8 cellular contexts compared by ENCODE assay signal in the genomic region with DNA sequence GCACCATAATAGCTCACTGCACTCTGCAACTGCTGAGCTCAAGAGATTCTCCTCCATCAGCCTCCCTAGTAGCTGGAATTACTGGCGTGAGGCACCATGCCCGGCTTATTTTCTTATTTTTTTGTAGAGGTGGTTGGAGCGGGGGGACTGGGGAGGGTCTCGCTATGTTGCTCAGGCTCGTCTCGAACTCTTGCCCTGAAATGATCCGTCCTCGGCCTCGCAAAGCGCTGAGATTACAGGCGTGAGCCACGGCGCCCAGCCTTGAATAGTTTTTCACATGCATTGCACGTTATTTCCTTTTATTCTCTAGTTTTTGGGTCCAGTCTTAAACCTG. TPM values are rescaled to one million over a fixed set of nuclear protein-coding genes. Genes with fewer than 3 reads are reported as not detected.
A peak's percentile ranks its signal among the peaks of the same experiment; 100 is the strongest.
DNase-seq lines count a peak whose midpoint lies in the region; ATAC-seq and TF ChIP-seq lines count a peak whose summit lies in the region.

No MANE protein-coding gene starts in this region.

- H3F3A ChIP-seq in DOHH2 (ENCODE audit: control insufficient read depth, insufficient read depth): peaks cover 19% of the 10 kb centered on the region

- peak overlapping the region; percentile 57 for H3K27ac ChIP-seq in DOHH2 (ENCODE audit: low read depth, low read length)
- peak overlapping the region; percentile 84 for H3K27ac ChIP-seq in Panc1 (ENCODE audit: low read length)

- CTCF ChIA-PET in Panc1 (lab: Charles Lee): interaction anchor here (0.6 to 1.0 kb wide), 2 partner anchors 17 to 125 kb away, joined by 3 to 6 read pairs; no protein-coding TSS in a partner anchor

- H3K4me2 ChIP-seq in DOHH2 (ENCODE audit: low read length): peak overlapping the region; percentile 75

- TF ChIP-seq CTCF in DOHH2 (IDR thresholded peaks at IDR 0.05; ENCODE audit: low read depth, low read length, poor library complexity, severe bottlenecking): no peak
- no peak for TF ChIP-seq CTCF in Panc1 (IDR thresholded peaks at IDR 0.05)
- no peak for TF ChIP-seq CTCF in progenitor cell of endocrine pancreas (IDR thresholded peaks at IDR 0.05; ENCODE audit: unreplicated experiment)

- H3K9me3 ChIP-seq in DOHH2 (ENCODE audit: control insufficient read depth, insufficient read depth, low read length): no peaks in the 10 kb centered on the region
- no peaks in the 10 kb centered on the region for H3K9me3 ChIP-seq in Panc1 (ENCODE audit: control insufficient read depth, insufficient read depth, low read depth, low read length)

- no peaks in the 10 kb centered on the region for H3K27me3 ChIP-seq in DOHH2 (ENCODE audit: control insufficient read depth, low read length)
- H3K27me3 ChIP-seq in Panc1 (ENCODE audit: control insufficient read depth, insufficient read depth, low read length): no peaks in the 10 kb centered on the region

- H3K4me1 ChIP-seq in DOHH2 (ENCODE audit: control insufficient read depth, low read length): peaks cover 43% of the 10 kb centered on the region
- H3K4me1 ChIP-seq in Panc1 (ENCODE audit: control insufficient read depth, insufficient read depth, low read length): peaks cover 8% of the 10 kb centered on the region

- no peaks in the 10 kb centered on the region for H4K20me1 ChIP-seq in DOHH2 (ENCODE audit: control insufficient read depth, insufficient read depth, low read depth, low read length)

- intact Hi-C loops in Panc1 (cut with micrococcal nuclease; ENCODE audit: unreplicated experiment): no loop called here

- peaks cover 44% of the 10 kb centered on the region for H3K79me2 ChIP-seq in DOHH2 (ENCODE audit: control insufficient read depth, low read length)

- H3K27me3 Mint-ChIP-seq in progenitor cell of endocrine pancreas: no peaks in the 10 kb centered on the region

- in situ Hi-C loops in Panc1 (cut with HindIII; ENCODE audit: low pct_unique_long_range_greater_than_20kb, low sequenced_read_pairs): no loop called here

- no peaks in the 10 kb centered on the region for H3K9me3 Mint-ChIP-seq in progenitor cell of endocrine pancreas (ENCODE audit: low read depth)

- H3K4me1 Mint-ChIP-seq in progenitor cell of endocrine pancreas (ENCODE audit: low read depth): peaks cover 11% of the 10 kb centered on the region

- DNase-seq in Panc1 (ENCODE audit: low read depth, low spot score) (no peak), progenitor cell of endocrine pancreas (ENCODE audit: low spot score, unreplicated experiment) (no peak), hepatic stellate cell (ENCODE audit: low spot score) (no peak), retina (no peak), HPDE6-E6E7 (ENCODE audit: extremely low spot score) (no peak)

- H3K36me3 Mint-ChIP-seq in progenitor cell of endocrine pancreas (ENCODE audit: insufficient read depth): peaks cover 9% of the 10 kb centered on the region

- POLR2A ChIA-PET in Panc1 (lab: Charles Lee): no interaction called here

- no peak; the same call in 1 of the 2 replicates for ATAC-seq in Panc1
- peak; percentile 3 for ATAC-seq in esophagus mucosa
- ATAC-seq in GM21723 (IDR thresholded peaks at IDR 0.05; ENCODE audit: unreplicated experiment): no peak

- peak overlapping the region; percentile 68 for H3K4me3 ChIP-seq in DOHH2 (ENCODE audit: low read length)
- H3K4me3 ChIP-seq in Panc1 (ENCODE audit: low read depth in 2 of 2, low read length in 2 of 2): peak overlapping the region; percentile 77 to 95

- BruUV-seq in Panc1 (replicated peaks; lab: Mats Ljungman, UMichigan): no TSS peak

- peak overlapping the region; percentile 93 for H3K27ac Mint-ChIP-seq in progenitor cell of endocrine pancreas

- H3K9me2 ChIP-seq in DOHH2 (replicated peaks; ENCODE audit: control insufficient read depth, low read length): no peaks in the 10 kb centered on the region

- H3K36me3 ChIP-seq in DOHH2 (ENCODE audit: control insufficient read depth, low read length) (peaks cover 39% of the 10 kb centered on the region), Panc1 (ENCODE audit: control insufficient read depth, insufficient read depth, low read length) (no peaks in the 10 kb centered on the region)

- H3K4me3 Mint-ChIP-seq in progenitor cell of endocrine pancreas (ENCODE audit: low read depth): peak overlapping the region; percentile 99

RNA-seq across cellular contexts. Expression of gene LAMTOR4, which starts 0.5 kb away (rescaled TPM):
- 224 TPM for total RNA-seq in Panc1 (2021; ENCODE audit: unreplicated experiment)
- 308 TPM for polyA plus RNA-seq in Panc1 (2012; ENCODE audit: insufficient read length)
- total RNA-seq in esophagus mucosa: 71.1 TPM
- 106 and 116 TPM in 2 replicates for total RNA-seq in progenitor cell of endocrine pancreas

RNA-seq across cellular contexts. Expression of gene TRAPPC14, which starts 10.3 kb away (rescaled TPM):
- total RNA-seq in Panc1 (2021; ENCODE audit: unreplicated experiment) (33.2 TPM), esophagus mucosa (16.3 TPM), progenitor cell of endocrine pancreas (29.6 and 30.7 TPM in 2 replicates)
- 24.3 TPM for polyA plus RNA-seq in Panc1 (2012; ENCODE audit: insufficient read length)

RNA-seq across cellular contexts. Expression of gene GAL3ST4, which starts 20.2 kb away (rescaled TPM):
- total RNA-seq in Panc1 (2021; ENCODE audit: unreplicated experiment): 0.98 TPM
- 1.7 TPM for polyA plus RNA-seq in Panc1 (2012; ENCODE audit: insufficient read length)
- 5.6 TPM for total RNA-seq in esophagus mucosa
- total RNA-seq in progenitor cell of endocrine pancreas: 4.9 and 5.1 TPM in 2 replicates

RNA-seq across cellular contexts. Expression of gene MBLAC1, which starts 21.4 kb away (rescaled TPM):
- total RNA-seq in Panc1 (2021; ENCODE audit: unreplicated experiment): 5.2 TPM
- 4.9 TPM for polyA plus RNA-seq in Panc1 (2012; ENCODE audit: insufficient read length)
- 1.7 TPM for total RNA-seq in esophagus mucosa
- 1.6 and 2.2 TPM in 2 replicates for total RNA-seq in progenitor cell of endocrine pancreas

RNA-seq across cellular contexts. Expression of gene CNPY4, which starts 28.8 kb away (rescaled TPM):
- 12.6 TPM for total RNA-seq in Panc1 (2021; ENCODE audit: unreplicated experiment)
- polyA plus RNA-seq in Panc1 (2012; ENCODE audit: insufficient read length): 13.0 TPM
- 3.4 TPM for total RNA-seq in esophagus mucosa
- total RNA-seq in progenitor cell of endocrine pancreas: 22.5 and 25.5 TPM in 2 replicates
